Comparison of ENCODE assay signal across 1 cellular context in the genomic region with DNA sequence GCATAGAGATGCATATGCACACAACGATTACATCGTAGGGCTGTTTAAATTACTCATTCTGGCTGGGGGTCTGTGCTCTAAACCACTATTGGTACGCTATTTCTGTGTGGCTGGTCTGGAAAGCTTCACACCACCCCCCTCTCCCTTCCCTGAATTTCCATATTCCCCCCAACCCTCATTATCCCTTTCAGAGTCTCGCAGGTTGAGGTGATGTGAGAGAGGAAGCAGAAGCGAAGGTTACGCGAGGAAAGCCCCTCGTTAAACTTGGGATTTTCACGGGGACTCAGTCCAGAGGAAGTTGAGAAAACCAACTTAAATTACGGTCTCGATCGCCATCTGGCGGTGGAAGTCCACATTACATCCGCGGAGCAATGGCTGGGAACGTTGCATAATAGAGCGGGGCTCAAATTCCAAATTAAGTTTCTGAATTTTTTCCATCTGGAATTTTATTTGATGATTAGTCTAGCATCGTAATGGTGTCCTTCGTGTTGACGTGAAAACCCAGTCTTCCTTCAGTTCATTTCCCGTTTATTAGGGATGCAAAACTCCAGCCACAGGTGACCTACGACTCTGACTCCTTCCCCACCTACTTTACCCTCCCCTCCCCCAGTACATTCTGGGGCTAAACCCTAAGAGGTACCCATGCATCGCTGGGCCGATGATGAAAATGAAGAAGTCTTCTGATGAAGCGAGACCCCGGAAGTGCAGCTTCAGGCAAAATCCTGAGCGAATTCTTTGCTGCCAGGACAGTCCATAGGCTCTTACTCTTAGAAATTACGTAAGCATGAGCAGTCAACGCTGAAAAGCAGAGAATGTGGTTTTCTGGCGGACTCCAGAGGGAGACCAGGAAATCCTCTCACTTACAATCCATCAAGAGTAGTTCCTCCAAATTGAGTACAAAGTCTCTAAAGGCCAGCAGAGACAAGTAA.
TF ChIP-seq lines count a peak whose summit lies in the region.

No MANE protein-coding gene starts in this region.

TF ChIP-seq in IMR-90, 13 proteins besides CTCF, POLR2A, EP300 and RAD21:
- TF ChIP-seq CEBPB (IDR thresholded peaks at IDR 0.05; ENCODE audit: low read depth, low read length) (peak; percentile 95), SMC3 (IDR thresholded peaks at IDR 0.05; ENCODE audit: low read depth, low read length) (peak; percentile 49), MAZ (IDR thresholded peaks at IDR 0.05; ENCODE audit: borderline replicate concordance, low read depth, low read length) (no peak; the same call in 1 of the 2 replicates)
